ENCODE assay signal across 21 cellular contexts in the genomic region with DNA sequence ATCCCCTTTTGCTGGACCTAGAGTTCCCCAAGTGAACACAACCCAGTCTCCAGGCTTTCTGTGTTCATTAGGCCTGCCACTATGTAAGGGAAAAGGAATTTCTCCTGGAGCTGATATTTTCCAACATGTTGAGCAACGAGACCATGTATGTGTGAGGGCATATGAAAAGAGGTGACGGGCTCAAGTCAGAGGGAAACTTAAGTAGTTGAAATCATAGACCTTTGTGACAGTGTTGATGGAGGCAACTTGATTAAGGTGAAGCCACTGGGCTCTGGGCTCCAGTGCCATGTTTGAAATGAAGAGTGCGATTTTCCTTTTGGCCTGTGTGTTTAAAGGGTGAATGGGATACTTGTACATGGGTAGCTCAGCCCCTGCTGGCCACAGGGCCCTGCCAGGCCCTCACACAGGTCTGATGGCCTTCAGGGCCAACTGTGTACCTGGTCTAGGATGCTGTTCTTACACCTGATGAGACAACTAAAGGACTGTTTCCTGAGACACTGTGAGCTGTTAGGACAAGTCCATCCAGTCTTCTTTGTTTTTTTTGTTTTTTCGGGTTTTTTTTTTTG. TPM values are rescaled to one million over a fixed set of nuclear protein-coding genes. Genes with fewer than 3 reads are reported as not detected.
DNase-seq lines count a peak whose midpoint lies in the region; ATAC-seq, FAIRE-seq and TF ChIP-seq lines count a peak whose summit lies in the region.
"Had no signal": no experiment of that assay in that cellular context is flagged by ENCODE, and none has a peak within 500 bp of the region (broad histone marks: within the 10 kb centered on the region; RNA-seq: fewer than 3 reads in every experiment).

No MANE protein-coding gene starts in this region.

- CTCF ChIA-PET in activated CD4-positive, alpha-beta memory T cell treated with anti-CD3 and anti-CD28 coated beads for 36 hours (lab: Charles Lee), result interaction anchor here (1.0 kb wide), 2 partner anchors 33 to 666 kb away, joined by 3 read pairs; no protein-coding TSS in a partner anchor
- CTCF ChIA-PET in activated CD4-positive, alpha-beta memory T cell treated with anti-CD3 and anti-CD28 coated beads, Interleukin-2, amount 10 ng/mL, durations not matched to agents 7 days and 5 days (lab: Charles Lee), result interaction anchor here (0.9 to 2.5 kb wide), 4 partner anchors 11 to 716 kb away, joined by 3 to 10 read pairs (median 4); no protein-coding TSS in a partner anchor

- POLR2A ChIA-PET in activated CD4-positive, alpha-beta memory T cell treated with anti-CD3 and anti-CD28 coated beads for 36 hours (lab: Charles Lee), result interaction anchor here (1.4 kb wide), 1 partner anchor 26 kb away, joined by 4 read pairs; no protein-coding TSS in a partner anchor
- POLR2A ChIA-PET in activated CD4-positive, alpha-beta memory T cell treated with anti-CD3 and anti-CD28 coated beads, Interleukin-2, amount 10 ng/mL, durations not matched to agents 7 days and 5 days (lab: Charles Lee), result interaction anchor here (0.9 to 2.0 kb wide), 6 partner anchors 8 to 55 kb away, joined by 3 to 8 read pairs (median 4); a partner anchor contains a TSS

- no peak for DNase-seq in activated CD4-positive, alpha-beta memory T cell treated with anti-CD3 and anti-CD28 coated beads for 36 hours
- DNase-seq in activated CD4-positive, alpha-beta memory T cell treated with anti-CD3 and anti-CD28 coated beads, Interleukin-2, amount 10 ng/mL, durations not matched to agents 7 days and 5 days, result no peak
- DNase-seq in T-helper 17 cell (no peak), epithelial cell of proximal tubule (ENCODE audit: low read depth) (no peak), progenitor cell of endocrine pancreas (ENCODE audit: low spot score, unreplicated experiment) (no peak), D721Med (ENCODE audit: insufficient read length, low spot score) (no peak), BE2C (no peak)
- DNase-seq in activated CD4-positive, alpha-beta T cell treated with anti-CD3 and anti-CD28 coated beads, Interleukin-2, amount 50 U/mL, for 48 hours, result no peak
- DNase-seq: activated CD4-positive, alpha-beta T cell treated with anti-CD3 and anti-CD28 coated beads for 48 hours; EL; MG63; NCI-H187; NCI-H510A treated with DMSO at 0.1 percent for 48 hours; stimulated activated naive CD8-positive, alpha-beta T cell treated with anti-CD3 and anti-CD28 coated beads, Interleukin-15, amount 100 ng/mL, for 72 hours had no signal

- no peak for FAIRE-seq in D721Med (lab: Jason Lieb, UNC)
- FAIRE-seq: A204.1, urothelium cell line had no signal

- H3K4me3 ChIP-seq in epithelial cell of proximal tubule (ENCODE audit: low read depth, low read length) (no peak overlapping the region), BE2C (ENCODE audit: low read depth, low read length) (no peak overlapping the region)
- H3K4me3 ChIP-seq: left lung, MG63, SJSA1 had no signal

- H3K27me3 Mint-ChIP-seq in activated CD4-positive, alpha-beta memory T cell treated with anti-CD3 and anti-CD28 coated beads for 36 hours, result no peaks in the 10 kb centered on the region
- H3K27me3 Mint-ChIP-seq in activated CD4-positive, alpha-beta memory T cell treated with anti-CD3 and anti-CD28 coated beads, Interleukin-2, amount 10 ng/mL, durations not matched to agents 7 days and 5 days, result no peaks in the 10 kb centered on the region
- H3K27me3 Mint-ChIP-seq in T-helper 17 cell (no peaks in the 10 kb centered on the region), progenitor cell of endocrine pancreas (no peaks in the 10 kb centered on the region)
- H3K27me3 Mint-ChIP-seq: brain; CD4-positive, alpha-beta T cell; stimulated activated naive CD8-positive, alpha-beta T cell treated with anti-CD3 and anti-CD28 coated beads, Interleukin-15, amount 100 ng/mL, for 72 hours had no signal

- TF ChIP-seq CTCF in epithelial cell of proximal tubule (conservative IDR thresholded peaks at IDR 0.05; ENCODE audit: low read depth, low read length), result peak; percentile 24
- no peak for TF ChIP-seq CTCF in progenitor cell of endocrine pancreas (IDR thresholded peaks at IDR 0.05; ENCODE audit: unreplicated experiment)
- TF ChIP-seq CTCF in D721Med (IDR thresholded peaks at IDR 0.05; ENCODE audit: insufficient read depth, missing control alignments), result no peak
- no peak for TF ChIP-seq CTCF in BE2C (IDR thresholded peaks at IDR 0.05; ENCODE audit: low read depth, low read length)

- intact Hi-C loops in activated CD4-positive, alpha-beta memory T cell treated with anti-CD3 and anti-CD28 coated beads for 36 hours (cut with micrococcal nuclease), result no loop called here

- H3K36me3 Mint-ChIP-seq in activated CD4-positive, alpha-beta memory T cell treated with anti-CD3 and anti-CD28 coated beads for 36 hours, result peaks cover 30% of the 10 kb centered on the region
- peaks cover 36% of the 10 kb centered on the region for H3K36me3 Mint-ChIP-seq in activated CD4-positive, alpha-beta memory T cell treated with anti-CD3 and anti-CD28 coated beads, Interleukin-2, amount 10 ng/mL, durations not matched to agents 7 days and 5 days (ENCODE audit: low read depth)
- H3K36me3 Mint-ChIP-seq in T-helper 17 cell (ENCODE audit: low read depth), result peaks cover 3% of the 10 kb centered on the region
- H3K36me3 Mint-ChIP-seq in progenitor cell of endocrine pancreas (ENCODE audit: insufficient read depth), result peaks cover 2% of the 10 kb centered on the region
- H3K36me3 Mint-ChIP-seq: brain had no signal

- no peaks in the 10 kb centered on the region for H3K27me3 ChIP-seq in BE2C
- H3K27me3 ChIP-seq: left lung, MG63, SJSA1 had no signal

- H3K9me3 ChIP-seq in T-helper 17 cell (ENCODE audit: control insufficient read depth, low read length, poor library complexity, severe bottlenecking) (no peaks in the 10 kb centered on the region), BE2C (no peaks in the 10 kb centered on the region)
- H3K9me3 ChIP-seq: left lung, MG63, SJSA1 had no signal

- no peak for ATAC-seq in T-helper 17 cell
- ATAC-seq: stimulated activated naive CD8-positive, alpha-beta T cell treated with anti-CD3 and anti-CD28 coated beads, Interleukin-15, amount 100 ng/mL, for 72 hours had no signal

- peaks cover 35% of the 10 kb centered on the region for H3K4me1 Mint-ChIP-seq in activated CD4-positive, alpha-beta memory T cell treated with anti-CD3 and anti-CD28 coated beads for 36 hours (ENCODE audit: low read depth)
- H3K4me1 Mint-ChIP-seq in activated CD4-positive, alpha-beta memory T cell treated with anti-CD3 and anti-CD28 coated beads, Interleukin-2, amount 10 ng/mL, durations not matched to agents 7 days and 5 days, result peaks cover 45% of the 10 kb centered on the region
- H3K4me1 Mint-ChIP-seq in T-helper 17 cell (peaks cover 29% of the 10 kb centered on the region), progenitor cell of endocrine pancreas (ENCODE audit: low read depth) (peaks cover 19% of the 10 kb centered on the region)

- H3K27ac Mint-ChIP-seq in activated CD4-positive, alpha-beta memory T cell treated with anti-CD3 and anti-CD28 coated beads for 36 hours, result peak overlapping the region; percentile 62
- H3K27ac Mint-ChIP-seq in activated CD4-positive, alpha-beta memory T cell treated with anti-CD3 and anti-CD28 coated beads, Interleukin-2, amount 10 ng/mL, durations not matched to agents 7 days and 5 days, result no peak overlapping the region
- H3K27ac Mint-ChIP-seq in T-helper 17 cell (peak overlapping the region; percentile 96), progenitor cell of endocrine pancreas (peak overlapping the region; percentile 81)
- H3K27ac Mint-ChIP-seq: brain; CD4-positive, alpha-beta T cell; stimulated activated naive CD8-positive, alpha-beta T cell treated with anti-CD3 and anti-CD28 coated beads, Interleukin-15, amount 100 ng/mL, for 72 hours had no signal

- H3K4me1 ChIP-seq in BE2C, result peaks cover 3% of the 10 kb centered on the region
- H3K4me1 ChIP-seq: parathyroid adenoma, SJSA1 had no signal

- H3K9me3 Mint-ChIP-seq in activated CD4-positive, alpha-beta memory T cell treated with anti-CD3 and anti-CD28 coated beads for 36 hours, result no peaks in the 10 kb centered on the region
- no peaks in the 10 kb centered on the region for H3K9me3 Mint-ChIP-seq in activated CD4-positive, alpha-beta memory T cell treated with anti-CD3 and anti-CD28 coated beads, Interleukin-2, amount 10 ng/mL, durations not matched to agents 7 days and 5 days
- no peaks in the 10 kb centered on the region for H3K9me3 Mint-ChIP-seq in progenitor cell of endocrine pancreas (ENCODE audit: low read depth)
- H3K9me3 Mint-ChIP-seq: brain; CD4-positive, alpha-beta T cell; stimulated activated naive CD8-positive, alpha-beta T cell treated with anti-CD3 and anti-CD28 coated beads, Interleukin-15, amount 100 ng/mL, for 72 hours had no signal

- H3K4me3 Mint-ChIP-seq in activated CD4-positive, alpha-beta memory T cell treated with anti-CD3 and anti-CD28 coated beads for 36 hours, result no peak overlapping the region
- H3K4me3 Mint-ChIP-seq in activated CD4-positive, alpha-beta memory T cell treated with anti-CD3 and anti-CD28 coated beads, Interleukin-2, amount 10 ng/mL, durations not matched to agents 7 days and 5 days, result no peak overlapping the region
- H3K4me3 Mint-ChIP-seq in T-helper 17 cell (no peak overlapping the region), progenitor cell of endocrine pancreas (ENCODE audit: low read depth) (no peak overlapping the region)
- H3K4me3 Mint-ChIP-seq: brain; CD4-positive, alpha-beta T cell; stimulated activated naive CD8-positive, alpha-beta T cell treated with anti-CD3 and anti-CD28 coated beads, Interleukin-15, amount 100 ng/mL, for 72 hours had no signal

- H3K36me3 ChIP-seq in BE2C, result peaks cover 18% of the 10 kb centered on the region

RNA-seq across cellular contexts. Expression of a gene that starts 27.1 kb away (rescaled TPM):
- 100 to 1,000 TPM; 172 to 182 TPM for total RNA-seq in activated CD4-positive, alpha-beta memory T cell treated with anti-CD3 and anti-CD28 coated beads for 36 hours
- total RNA-seq in activated CD4-positive, alpha-beta memory T cell treated with anti-CD3 and anti-CD28 coated beads, Interleukin-2, amount 10 ng/mL, durations not matched to agents 7 days and 5 days, result 100 to 1,000 TPM in 1 of 2 experiments, 10 to 100 TPM in 1; 96.4 to 100 TPM
- 100 to 1,000 TPM; 114 to 153 TPM for total RNA-seq in T-helper 17 cell
- total RNA-seq in epithelial cell of proximal tubule, result 91.8 and 103 TPM in 2 replicates
- total RNA-seq in progenitor cell of endocrine pancreas, result 38.4 and 42.5 TPM in 2 replicates
- polyA plus RNA-seq in BE2C (2012; ENCODE audit: insufficient read depth, insufficient read length, low read depth), result 16.2 TPM
